ENCODE assay signal across 9 cellular contexts in genomic region chr1:160101717-160102522, GRCh38. TPM values are rescaled to one million over a fixed set of nuclear protein-coding genes. Genes with fewer than 3 reads are reported as not detected.
DNase-seq lines count a peak whose midpoint lies in the region; ATAC-seq lines count a peak whose summit lies in the region.
"Had no signal": no experiment of that assay in that cellular context is flagged by ENCODE, and none has a peak within 500 bp of the region (broad histone marks: within the 10 kb centered on the region; RNA-seq: fewer than 3 reads in every experiment).

No MANE protein-coding gene starts in this region.

- H3K9me3 ChIP-seq in CD4-positive, alpha-beta memory T cell (ENCODE audit: control insufficient read depth in 1 of 2, low read length in 2 of 2), result no peaks in the 10 kb centered on the region
- no peaks in the 10 kb centered on the region for H3K9me3 ChIP-seq in endocrine pancreas (ENCODE audit: control insufficient read depth, low read length)

- peak overlapping the region; percentile 96 for H3K27ac ChIP-seq in CD4-positive, alpha-beta memory T cell (ENCODE audit: low read depth, low read length)

- peak overlapping the region in 2 of 8 donors; percentile 5 to 40 for H3K4me3 Mint-ChIP-seq in CD4-positive, alpha-beta memory T cell

- H3K4me1 Mint-ChIP-seq in CD4-positive, alpha-beta memory T cell, result peaks cover 17 to 48% (median 29%) of the 10 kb centered on the region in 4 donors

- CTCF ChIA-PET in CD4-positive, alpha-beta memory T cell (lab: Charles Lee; ENCODE audit: partially characterized antibody), result interaction anchor here (0.5 to 7.1 kb wide), 22 partner anchors 7 to 1026 kb away, joined by 3 to 52 read pairs (median 4); partner anchors contain the start of genes AIM2 and DCAF8

- H3K9ac ChIP-seq in endocrine pancreas (ENCODE audit: control insufficient read depth, insufficient read depth, low read length), result peak overlapping the region; percentile 39

- no peak for DNase-seq in CD4-positive, alpha-beta memory T cell
- DNase-seq in NCI-H69 (lab: John Stamatoyannopoulos, UW) (peak; percentile 23), pons (ENCODE audit: low spot score) (peak; percentile 61), AML-193 (lab: John Stamatoyannopoulos, UW) (no peak), activated gamma-delta T cell (lab: John Stamatoyannopoulos, UW) (no peak)

- intact Hi-C loops in CD4-positive, alpha-beta memory T cell (cut with micrococcal nuclease), result loop anchor here (1.0 kb wide), 4 partner anchors 91 to 274 kb away; no protein-coding TSS in a partner anchor

- peaks cover 0 to 10% of the 10 kb centered on the region in 2 donors for H3K36me3 Mint-ChIP-seq in CD4-positive, alpha-beta memory T cell
- H3K36me3 Mint-ChIP-seq: memory B cell had no signal

- no peaks in the 10 kb centered on the region for H3K9me3 Mint-ChIP-seq in CD4-positive, alpha-beta memory T cell
- H3K9me3 Mint-ChIP-seq: memory B cell had no signal

- peaks cover 38% of the 10 kb centered on the region for H3K4me1 ChIP-seq in CD4-positive, alpha-beta memory T cell (ENCODE audit: insufficient read depth, low read length)
- H3K4me1 ChIP-seq in endocrine pancreas (ENCODE audit: control insufficient read depth, insufficient read depth, low read length), result no peaks in the 10 kb centered on the region

- H3K27me3 Mint-ChIP-seq in CD4-positive, alpha-beta memory T cell, result peaks cover 0 to 2% of the 10 kb centered on the region in 2 donors

- ATAC-seq in HG02973 (IDR thresholded peaks at IDR 0.05; ENCODE audit: unreplicated experiment) (no peak), GM18498 (IDR thresholded peaks at IDR 0.05; ENCODE audit: unreplicated experiment) (no peak)

- POLR2A ChIA-PET in CD4-positive, alpha-beta memory T cell (lab: Charles Lee; ENCODE audit: partially characterized antibody), result interaction anchor here (0.9 to 1.6 kb wide), 2 partner anchors 158 to 190 kb away, joined by 4 to 14 read pairs; no protein-coding TSS in a partner anchor

- no peak overlapping the region for H3K4me3 ChIP-seq in CD4-positive, alpha-beta memory T cell (ENCODE audit: low read length in 2 of 2)
- H3K4me3 ChIP-seq in endocrine pancreas (ENCODE audit: control insufficient read depth, insufficient read depth, low read length), result no peak overlapping the region

- no peaks in the 10 kb centered on the region for H3K36me3 ChIP-seq in CD4-positive, alpha-beta memory T cell (ENCODE audit: insufficient read depth, low read length)
- H3K36me3 ChIP-seq in endocrine pancreas (ENCODE audit: control insufficient read depth, insufficient read depth, low read length), result no peaks in the 10 kb centered on the region

- H3K27me3 ChIP-seq in CD4-positive, alpha-beta memory T cell (ENCODE audit: insufficient read depth, low read length), result no peaks in the 10 kb centered on the region
- H3K27me3 ChIP-seq in endocrine pancreas (ENCODE audit: control insufficient read depth, insufficient read depth, low read length), result no peaks in the 10 kb centered on the region

- peak overlapping the region; percentile 93 to 98 (median 96) for H3K27ac Mint-ChIP-seq in CD4-positive, alpha-beta memory T cell

RNA-seq across cellular contexts. Expression of gene IGSF8, which starts 3.5 kb away (rescaled TPM):
- 10 to 100 TPM; 48.8 to 51.2 TPM for total RNA-seq in CD4-positive, alpha-beta memory T cell
- 10 to 100 TPM; 36.8 to 46.9 TPM for polyA plus RNA-seq in CD4-positive, alpha-beta memory T cell

RNA-seq across cellular contexts. Expression of gene ATP1A2, which starts 13.6 kb away (rescaled TPM):
- total RNA-seq in CD4-positive, alpha-beta memory T cell, result not detected
- not detected for polyA plus RNA-seq in CD4-positive, alpha-beta memory T cell

RNA-seq across cellular contexts. Expression of gene KCNJ9, which starts 20.6 kb away (rescaled TPM):
- not detected for total RNA-seq in CD4-positive, alpha-beta memory T cell
- not detected for polyA plus RNA-seq in CD4-positive, alpha-beta memory T cell

RNA-seq across cellular contexts. Expression of gene KCNJ10, which starts 32.0 kb away (rescaled TPM):
- total RNA-seq in CD4-positive, alpha-beta memory T cell, result not detected
- polyA plus RNA-seq in CD4-positive, alpha-beta memory T cell, result under 1 TPM in 1 of 2 donors, not detected in 1; 0.08 TPM

RNA-seq across cellular contexts. Expression of gene ATP1A4, which starts 49.5 kb away (rescaled TPM):
- not detected for total RNA-seq in CD4-positive, alpha-beta memory T cell
- polyA plus RNA-seq in CD4-positive, alpha-beta memory T cell, result not detected

Comparison
In these comparisons a context has a peak if more than half of its experiments do, and no peak if none do; other contexts are left out.
1. DNase-seq: peak in NCI-H69 (single experiment) and pons (single experiment); none in CD4-positive, alpha-beta memory T cell (0 of 5), AML-193 (0 of 2) and activated gamma-delta T cell (single experiment).